Comparison of ENCODE assay signal across 17 cellular contexts in genomic region chrX:150525061-150525919, GRCh38. TPM values are rescaled to one million over a fixed set of nuclear protein-coding genes. Genes with fewer than 3 reads are reported as not detected.
DNase-seq lines count a peak whose midpoint lies in the region; ATAC-seq, FAIRE-seq and TF ChIP-seq lines count a peak whose summit lies in the region.
"Had no signal": no experiment of that assay in that cellular context is flagged by ENCODE, and none has a peak within 500 bp of the region (broad histone marks: within the 10 kb centered on the region; RNA-seq: fewer than 3 reads in every experiment).

No MANE protein-coding gene starts in this region.

- peak; percentile 21 to 50 (median 47) for TF ChIP-seq POLR2A in body of pancreas (IDR thresholded peaks at IDR 0.05)

- intact Hi-C loops in body of pancreas (cut with DNase I) (no loop called here), Right ventricle myocardium superior (cut with DNase I) (no loop called here)

- DNase-seq in body of pancreas (peak; percentile 80 to 85 (median 82)), Right ventricle myocardium superior (peak; percentile 72), midbrain (lab: John Stamatoyannopoulos, UW) (peak; percentile 83), substantia nigra (lab: John Stamatoyannopoulos, UW) (peak; percentile 4 to 87 (median 68)), small intestine (no peak), dermis blood vessel endothelial cell (no peak)
- DNase-seq: amniotic stem cell, endodermal cell, NCI-H187, NCI-H2227 treated with DMSO at 0.1 percent for 48 hours, NCI-H82 had no signal

- H3K4me1 ChIP-seq in body of pancreas (peaks cover 27% of the 10 kb centered on the region), small intestine (ENCODE audit: control insufficient read depth in 2 of 2, insufficient read depth in 1 of 2, low read depth in 1 of 2, low read length in 1 of 2) (no peaks in the 10 kb centered on the region)
- H3K4me1 ChIP-seq: SJCRH30 had no signal

- no peaks in the 10 kb centered on the region for H3K27me3 ChIP-seq in body of pancreas
- H3K27me3 ChIP-seq in small intestine (ENCODE audit: control insufficient read depth in 2 of 2, insufficient read depth in 2 of 2, low read length in 2 of 2): peaks cover 0 to 3% of the 10 kb centered on the region in 2 donors
- H3K27me3 ChIP-seq: SJCRH30 had no signal

- no peak for FAIRE-seq in small intestine (lab: Jason Lieb, UNC)
- FAIRE-seq: HTR-8/SVneo had no signal

- TF ChIP-seq CTCF in body of pancreas (IDR thresholded peaks at IDR 0.05): no peak

- H3K9me3 ChIP-seq in body of pancreas (no peaks in the 10 kb centered on the region), small intestine (ENCODE audit: control insufficient read depth, low read depth) (no peaks in the 10 kb centered on the region)
- H3K9me3 ChIP-seq: SJCRH30 had no signal

- H3K4me3 ChIP-seq in body of pancreas (no peak overlapping the region), small intestine (ENCODE audit: low read depth in 1 of 2, low read length in 2 of 2) (no peak overlapping the region)
- H3K4me3 ChIP-seq: SJCRH30 had no signal

- peak overlapping the region; percentile 30 to 78 (median 61) for H3K27ac ChIP-seq in body of pancreas
- peak overlapping the region; percentile 61 for H3K27ac ChIP-seq in substantia nigra (ENCODE audit: low read depth, low read length, poor library complexity, severe bottlenecking)
- no peak overlapping the region for H3K27ac ChIP-seq in small intestine (ENCODE audit: low read depth in 1 of 2, low read length in 1 of 2)
- H3K27ac ChIP-seq: SJCRH30 had no signal

- no peaks in the 10 kb centered on the region for H3K36me3 ChIP-seq in body of pancreas (replicated peaks in 1 of 2; ENCODE audit: insufficient read depth in 1 of 2, low read depth in 2 of 2)
- H3K36me3 ChIP-seq in small intestine (ENCODE audit: control insufficient read depth in 2 of 2, insufficient read depth in 2 of 2, low read length in 2 of 2): no peaks in the 10 kb centered on the region
- H3K36me3 ChIP-seq: SJCRH30 had no signal

- peak; percentile 92 for ATAC-seq in body of pancreas
- ATAC-seq in Right ventricle myocardium superior (ENCODE audit: poor library complexity): peak; percentile 91
- no peak for ATAC-seq in GM21619 (IDR thresholded peaks at IDR 0.05; ENCODE audit: unreplicated experiment)
- ATAC-seq in GM18511 (IDR thresholded peaks at IDR 0.05; ENCODE audit: unreplicated experiment): no peak
- ATAC-seq: HCT116; natural killer cell treated with Interleukin-12 subunit alpha and Interleukin-12 subunit beta and Interleukin-15 and Interleukin-18, amount 100 ng/mL, for 72 hours had no signal

- 43 to 67% methylated on average over 3 of the region's 10 CpGs for whole genome bisulfite sequencing in body of pancreas, 2 donors
- 68 to 78% (median 69%) methylated on average over 5 to 10 of the region's 10 CpGs for WGBS in small intestine, 3 donors

RNA-seq across cellular contexts. Expression of gene MTM1, which starts 43.1 kb away (rescaled TPM):
- 1 to 10 TPM; 5.3 to 5.4 TPM for total RNA-seq in body of pancreas
- 8.7 TPM for total RNA-seq in Right ventricle myocardium superior
- 10 to 100 TPM in 2 of 3 donors, 1 to 10 TPM in 1; 7.1 to 13.2 (median 10.5) TPM for polyA plus RNA-seq in small intestine
- total RNA-seq in dermis blood vessel endothelial cell: 16.7 and 23.5 TPM in 2 replicates

Comparison
In these comparisons a context has a peak if more than half of its experiments do, and no peak if none do; other contexts are left out.
1. ATAC-seq: peak in body of pancreas (single experiment) and Right ventricle myocardium superior (single experiment); none in GM21619 (single experiment) and GM18511 (single experiment).
2. DNase-seq: peak in body of pancreas (4 of 4), Right ventricle myocardium superior (single experiment), midbrain (single experiment) and substantia nigra (49 of 49); none in small intestine (single experiment) and dermis blood vessel endothelial cell (single experiment).
3. H3K27ac ChIP-seq: peak in body of pancreas (4 of 4) and substantia nigra (single experiment); none in small intestine (0 of 2).